In the genomic region with DNA sequence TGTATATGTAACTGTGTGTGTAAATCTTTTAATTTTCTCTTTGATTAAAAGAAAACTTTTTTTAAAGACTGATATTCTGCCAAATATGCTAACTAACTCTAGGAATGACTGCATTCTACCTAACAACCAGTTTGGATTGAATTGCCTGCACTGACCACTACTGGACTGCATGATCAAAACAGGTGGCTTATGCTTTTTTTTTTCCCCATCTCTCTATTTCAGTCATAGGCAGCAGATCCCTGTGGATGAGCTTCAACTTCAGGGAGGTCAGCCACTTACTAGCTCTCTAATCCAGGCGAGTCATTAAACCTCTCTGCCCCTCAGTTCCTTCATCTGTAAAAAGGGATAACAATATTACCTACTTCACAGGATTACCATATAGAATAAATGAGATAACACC, we compare ENCODE assay signal across 2 cellular contexts.
TF ChIP-seq lines count a peak whose summit lies in the region.

No MANE protein-coding gene starts in this region.

TF ChIP-seq in K562, 482 proteins besides CTCF, POLR2A, EP300 and RAD21 (continued from another document):
- TF ChIP-seq, protein P1, sequence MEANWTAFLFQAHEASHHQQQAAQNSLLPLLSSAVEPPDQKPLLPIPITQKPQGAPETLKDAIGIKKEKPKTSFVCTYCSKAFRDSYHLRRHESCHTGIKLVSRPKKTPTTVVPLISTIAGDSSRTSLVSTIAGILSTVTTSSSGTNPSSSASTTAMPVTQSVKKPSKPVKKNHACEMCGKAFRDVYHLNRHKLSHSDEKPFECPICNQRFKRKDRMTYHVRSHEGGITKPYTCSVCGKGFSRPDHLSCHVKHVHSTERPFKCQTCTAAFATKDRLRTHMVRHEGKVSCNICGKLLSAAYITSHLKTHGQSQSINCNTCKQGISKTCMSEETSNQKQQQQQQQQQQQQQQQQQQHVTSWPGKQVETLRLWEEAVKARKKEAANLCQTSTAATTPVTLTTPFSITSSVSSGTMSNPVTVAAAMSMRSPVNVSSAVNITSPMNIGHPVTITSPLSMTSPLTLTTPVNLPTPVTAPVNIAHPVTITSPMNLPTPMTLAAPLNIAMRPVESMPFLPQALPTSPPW (CRISPR knock-in tag; IDR thresholded peaks at IDR 0.05) = 0 out of 2 replicates have a peak, but pooled peaks have one; percentile 14
- TF ChIP-seq MCM7 (IDR thresholded peaks at IDR 0.05) (no peak), EP400 (IDR thresholded peaks at IDR 0.05) (no peak), ZNF384 (IDR thresholded peaks at IDR 0.05; ENCODE audit: low read depth, low read length) (peak; percentile 92)
- TF ChIP-seq, protein P2, sequence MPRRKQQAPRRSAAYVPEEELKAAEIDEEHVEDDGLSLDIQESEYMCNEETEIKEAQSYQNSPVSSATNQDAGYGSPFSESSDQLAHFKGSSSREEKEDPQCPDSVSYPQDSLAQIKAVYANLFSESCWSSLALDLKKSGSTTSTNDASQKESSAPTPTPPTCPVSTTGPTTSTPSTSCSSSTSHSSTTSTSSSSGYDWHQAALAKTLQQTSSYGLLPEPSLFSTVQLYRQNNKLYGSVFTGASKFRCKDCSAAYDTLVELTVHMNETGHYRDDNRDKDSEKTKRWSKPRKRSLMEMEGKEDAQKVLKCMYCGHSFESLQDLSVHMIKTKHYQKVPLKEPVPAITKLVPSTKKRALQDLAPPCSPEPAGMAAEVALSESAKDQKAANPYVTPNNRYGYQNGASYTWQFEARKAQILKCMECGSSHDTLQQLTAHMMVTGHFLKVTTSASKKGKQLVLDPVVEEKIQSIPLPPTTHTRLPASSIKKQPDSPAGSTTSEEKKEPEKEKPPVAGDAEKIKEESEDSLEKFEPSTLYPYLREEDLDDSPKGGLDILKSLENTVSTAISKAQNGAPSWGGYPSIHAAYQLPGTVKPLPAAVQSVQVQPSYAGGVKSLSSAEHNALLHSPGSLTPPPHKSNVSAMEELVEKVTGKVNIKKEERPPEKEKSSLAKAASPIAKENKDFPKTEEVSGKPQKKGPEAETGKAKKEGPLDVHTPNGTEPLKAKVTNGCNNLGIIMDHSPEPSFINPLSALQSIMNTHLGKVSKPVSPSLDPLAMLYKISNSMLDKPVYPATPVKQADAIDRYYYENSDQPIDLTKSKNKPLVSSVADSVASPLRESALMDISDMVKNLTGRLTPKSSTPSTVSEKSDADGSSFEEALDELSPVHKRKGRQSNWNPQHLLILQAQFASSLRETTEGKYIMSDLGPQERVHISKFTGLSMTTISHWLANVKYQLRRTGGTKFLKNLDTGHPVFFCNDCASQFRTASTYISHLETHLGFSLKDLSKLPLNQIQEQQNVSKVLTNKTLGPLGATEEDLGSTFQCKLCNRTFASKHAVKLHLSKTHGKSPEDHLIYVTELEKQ (CRISPR knock-in tag; IDR thresholded peaks at IDR 0.05) = no peak
- TF ChIP-seq, protein P3, sequence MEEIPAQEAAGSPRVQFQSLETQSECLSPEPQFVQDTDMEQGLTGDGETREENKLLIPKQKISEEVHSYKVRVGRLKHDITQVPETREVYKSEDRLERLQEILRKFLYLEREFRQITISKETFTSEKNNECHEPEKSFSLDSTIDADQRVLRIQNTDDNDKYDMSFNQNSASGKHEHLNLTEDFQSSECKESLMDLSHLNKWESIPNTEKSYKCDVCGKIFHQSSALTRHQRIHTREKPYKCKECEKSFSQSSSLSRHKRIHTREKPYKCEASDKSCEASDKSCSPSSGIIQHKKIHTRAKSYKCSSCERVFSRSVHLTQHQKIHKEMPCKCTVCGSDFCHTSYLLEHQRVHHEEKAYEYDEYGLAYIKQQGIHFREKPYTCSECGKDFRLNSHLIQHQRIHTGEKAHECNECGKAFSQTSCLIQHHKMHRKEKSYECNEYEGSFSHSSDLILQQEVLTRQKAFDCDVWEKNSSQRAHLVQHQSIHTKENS (CRISPR knock-in tag; IDR thresholded peaks at IDR 0.05) = no peak
TF ChIP-seq in K562: peak in this region for 3.

TF ChIP-seq in HepG2, 621 proteins besides CTCF, POLR2A, EP300 and RAD21 (continued from another document):
- TF ChIP-seq, protein P4, sequence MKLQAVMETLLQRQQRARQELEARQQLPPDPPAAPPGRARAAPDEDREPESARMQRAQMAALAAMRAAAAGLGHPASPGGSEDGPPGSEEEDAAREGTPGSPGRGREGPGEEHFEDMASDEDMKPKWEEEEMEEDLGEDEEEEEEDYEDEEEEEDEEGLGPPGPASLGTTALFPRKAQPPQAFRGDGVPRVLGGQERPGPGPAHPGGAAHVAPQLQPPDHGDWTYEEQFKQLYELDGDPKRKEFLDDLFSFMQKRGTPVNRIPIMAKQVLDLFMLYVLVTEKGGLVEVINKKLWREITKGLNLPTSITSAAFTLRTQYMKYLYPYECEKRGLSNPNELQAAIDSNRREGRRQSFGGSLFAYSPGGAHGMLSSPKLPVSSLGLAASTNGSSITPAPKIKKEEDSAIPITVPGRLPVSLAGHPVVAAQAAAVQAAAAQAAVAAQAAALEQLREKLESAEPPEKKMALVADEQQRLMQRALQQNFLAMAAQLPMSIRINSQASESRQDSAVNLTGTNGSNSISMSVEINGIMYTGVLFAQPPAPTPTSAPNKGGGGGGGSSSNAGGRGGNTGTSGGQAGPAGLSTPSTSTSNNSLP (IDR thresholded peaks at IDR 0.05; ENCODE audit: low read depth, low read length) = 0 out of 2 replicates have a peak, but pooled peaks have one; percentile 30
- TF ChIP-seq HMG20A (CRISPR knock-in tag; IDR thresholded peaks at IDR 0.05; ENCODE audit: borderline replicate concordance) (no peak), ZSCAN30 (CRISPR knock-in tag; IDR thresholded peaks at IDR 0.05) (no peak), MED13 (CRISPR knock-in tag; IDR thresholded peaks at IDR 0.05) (no peak), SMYD3 (CRISPR knock-in tag; IDR thresholded peaks at IDR 0.05) (no peak), STAG1 (CRISPR knock-in tag; IDR thresholded peaks at IDR 0.05) (peak; percentile 65), ZNF891 (CRISPR knock-in tag; IDR thresholded peaks at IDR 0.05) (no peak), ZNF263 (CRISPR knock-in tag; IDR thresholded peaks at IDR 0.05) (no peak), NFKB2 (CRISPR knock-in tag; IDR thresholded peaks at IDR 0.05; ENCODE audit: borderline replicate concordance) (no peak), SMC3 (IDR thresholded peaks at IDR 0.05; ENCODE audit: low read length) (peak; percentile 29; the same call in 1 of the 2 replicates), ZNF235 (CRISPR knock-in tag; IDR thresholded peaks at IDR 0.05; ENCODE audit: borderline replicate concordance) (no peak), ARHGAP35 (CRISPR knock-in tag; IDR thresholded peaks at IDR 0.05; ENCODE audit: borderline replicate concordance) (no peak), ZNF317 (CRISPR knock-in tag; IDR thresholded peaks at IDR 0.05) (peak; percentile 76; the same call in 1 of the 2 replicates), CBX1 (IDR thresholded peaks at IDR 0.05; ENCODE audit: low read depth) (no peak)
- TF ChIP-seq, protein P5, sequence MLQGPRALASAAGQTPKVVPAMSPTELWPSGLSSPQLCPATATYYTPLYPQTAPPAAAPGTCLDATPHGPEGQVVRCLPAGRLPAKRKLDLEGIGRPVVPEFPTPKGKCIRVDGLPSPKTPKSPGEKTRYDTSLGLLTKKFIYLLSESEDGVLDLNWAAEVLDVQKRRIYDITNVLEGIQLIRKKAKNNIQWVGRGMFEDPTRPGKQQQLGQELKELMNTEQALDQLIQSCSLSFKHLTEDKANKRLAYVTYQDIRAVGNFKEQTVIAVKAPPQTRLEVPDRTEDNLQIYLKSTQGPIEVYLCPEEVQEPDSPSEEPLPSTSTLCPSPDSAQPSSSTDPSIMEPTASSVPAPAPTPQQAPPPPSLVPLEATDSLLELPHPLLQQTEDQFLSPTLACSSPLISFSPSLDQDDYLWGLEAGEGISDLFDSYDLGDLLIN (CRISPR knock-in tag; IDR thresholded peaks at IDR 0.05; ENCODE audit: borderline replicate concordance) = no peak
- TF ChIP-seq, protein P6, sequence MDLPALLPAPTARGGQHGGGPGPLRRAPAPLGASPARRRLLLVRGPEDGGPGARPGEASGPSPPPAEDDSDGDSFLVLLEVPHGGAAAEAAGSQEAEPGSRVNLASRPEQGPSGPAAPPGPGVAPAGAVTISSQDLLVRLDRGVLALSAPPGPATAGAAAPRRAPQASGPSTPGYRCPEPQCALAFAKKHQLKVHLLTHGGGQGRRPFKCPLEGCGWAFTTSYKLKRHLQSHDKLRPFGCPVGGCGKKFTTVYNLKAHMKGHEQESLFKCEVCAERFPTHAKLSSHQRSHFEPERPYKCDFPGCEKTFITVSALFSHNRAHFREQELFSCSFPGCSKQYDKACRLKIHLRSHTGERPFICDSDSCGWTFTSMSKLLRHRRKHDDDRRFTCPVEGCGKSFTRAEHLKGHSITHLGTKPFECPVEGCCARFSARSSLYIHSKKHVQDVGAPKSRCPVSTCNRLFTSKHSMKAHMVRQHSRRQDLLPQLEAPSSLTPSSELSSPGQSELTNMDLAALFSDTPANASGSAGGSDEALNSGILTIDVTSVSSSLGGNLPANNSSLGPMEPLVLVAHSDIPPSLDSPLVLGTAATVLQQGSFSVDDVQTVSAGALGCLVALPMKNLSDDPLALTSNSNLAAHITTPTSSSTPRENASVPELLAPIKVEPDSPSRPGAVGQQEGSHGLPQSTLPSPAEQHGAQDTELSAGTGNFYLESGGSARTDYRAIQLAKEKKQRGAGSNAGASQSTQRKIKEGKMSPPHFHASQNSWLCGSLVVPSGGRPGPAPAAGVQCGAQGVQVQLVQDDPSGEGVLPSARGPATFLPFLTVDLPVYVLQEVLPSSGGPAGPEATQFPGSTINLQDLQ (CRISPR knock-in tag; IDR thresholded peaks at IDR 0.05) = no peak
- TF ChIP-seq, protein P7, sequence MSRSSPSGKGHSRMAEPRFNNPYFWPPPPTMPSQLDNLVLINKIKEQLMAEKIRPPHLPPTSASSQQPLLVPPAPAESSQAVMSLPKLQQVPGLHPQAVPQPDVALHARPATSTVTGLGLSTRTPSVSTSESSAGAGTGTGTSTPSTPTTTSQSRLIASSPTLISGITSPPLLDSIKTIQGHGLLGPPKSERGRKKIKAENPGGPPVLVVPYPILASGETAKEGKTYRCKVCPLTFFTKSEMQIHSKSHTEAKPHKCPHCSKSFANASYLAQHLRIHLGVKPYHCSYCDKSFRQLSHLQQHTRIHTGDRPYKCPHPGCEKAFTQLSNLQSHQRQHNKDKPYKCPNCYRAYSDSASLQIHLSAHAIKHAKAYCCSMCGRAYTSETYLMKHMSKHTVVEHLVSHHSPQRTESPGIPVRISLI (CRISPR knock-in tag; IDR thresholded peaks at IDR 0.05; ENCODE audit: borderline replicate concordance) = peak; percentile 69; the same call in 1 of the 2 replicates
